19 cellular contexts compared by ENCODE assay signal in the genomic region with DNA sequence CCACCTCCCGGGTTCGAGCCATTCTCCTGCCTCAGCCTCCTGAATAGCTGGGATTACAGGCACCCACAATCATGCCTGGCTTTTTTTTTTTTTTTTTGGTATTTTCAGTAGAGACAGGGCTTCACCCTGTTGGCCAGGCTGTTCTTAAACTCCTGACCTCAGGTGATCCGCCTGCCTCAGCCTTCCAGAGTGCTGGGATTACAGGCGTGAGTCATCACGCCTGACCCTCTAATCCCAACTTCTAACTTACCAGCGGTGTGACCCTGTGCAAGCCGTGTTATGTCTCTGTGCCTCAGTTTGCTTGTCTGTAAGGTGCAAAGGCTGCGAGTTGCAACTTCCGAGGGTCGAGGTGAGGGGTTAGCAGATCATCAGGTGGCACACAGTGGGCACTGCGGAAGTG.
"Had no signal": no experiment of that assay in that cellular context is flagged by ENCODE, and none has a peak within 500 bp of the region (broad histone marks: within the 10 kb centered on the region; RNA-seq: fewer than 3 reads in every experiment).

No MANE protein-coding gene starts in this region.

- H3K4me3 Mint-ChIP-seq: IgD-negative memory B cell had no signal

- H3K4me1 Mint-ChIP-seq: IgD-negative memory B cell had no signal

- DNase-seq: KBM-7, MV-4-11, NCI-H1048, NCI-H1105, NCI-H1417, NCI-H1436 treated with DMSO at 0.1 percent for 48 hours, NCI-H1694, NCI-H187 treated with DMSO at 0.1 percent for 48 hours, NCI-H2029 treated with DMSO at 0.1 percent for 48 hours, NCI-H2171 treated with DMSO at 0.1 percent for 48 hours, NCI-H345, NCI-H446 treated with DMSO at 0.1 percent for 48 hours, NCI-H510A treated with DMSO at 0.1 percent for 48 hours, NCI-H526, RPMI8226, SHP77 treated with DMSO at 0.1 percent for 48 hours, SJCRH30 had no signal

- H3K9me3 ChIP-seq: SJCRH30 had no signal

- H3K4me3 ChIP-seq: SJCRH30 had no signal

- H3K27me3 ChIP-seq: SJCRH30 had no signal

- H3K27ac ChIP-seq: SJCRH30 had no signal

- H3K4me1 ChIP-seq: SJCRH30 had no signal

- H3K27me3 Mint-ChIP-seq: IgD-negative memory B cell had no signal

- H3K27ac Mint-ChIP-seq: IgD-negative memory B cell had no signal

- ATAC-seq: SK-N-SH treated with all-trans-retinoic acid at 6 μM for 48 hours had no signal

- H3K9me3 Mint-ChIP-seq: IgD-negative memory B cell had no signal
